Comparison of ENCODE assay signal across 10 cellular contexts in the genomic region with DNA sequence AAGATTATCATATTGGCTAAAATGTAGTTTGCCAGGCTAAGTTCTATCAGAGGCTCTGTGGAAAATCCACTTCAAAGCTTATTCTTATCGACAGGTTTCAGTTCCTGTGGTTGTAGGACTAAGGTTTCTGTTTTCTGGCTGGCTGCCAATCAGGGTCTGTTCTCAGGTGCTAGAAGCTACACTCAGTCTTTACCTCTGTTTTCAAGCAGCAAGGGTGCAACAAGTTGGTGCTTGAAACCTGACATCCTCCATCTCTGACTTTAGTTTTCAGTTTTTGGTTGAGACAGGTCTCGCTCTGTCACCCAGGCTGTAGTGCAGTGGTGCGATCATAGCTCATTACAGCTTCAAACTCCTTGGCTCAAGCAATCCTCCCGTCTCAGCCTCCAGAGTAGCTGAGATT. TPM values are rescaled to one million over a fixed set of nuclear protein-coding genes. Genes with fewer than 3 reads are reported as not detected.
DNase-seq lines count a peak whose midpoint lies in the region; ATAC-seq and TF ChIP-seq lines count a peak whose summit lies in the region.
"Had no signal": no experiment of that assay in that cellular context is flagged by ENCODE, and none has a peak within 500 bp of the region (broad histone marks: within the 10 kb centered on the region; RNA-seq: fewer than 3 reads in every experiment).

No MANE protein-coding gene starts in this region.

- peaks cover 3% of the 10 kb centered on the region for H3K79me2 ChIP-seq in hepatocyte

- H4K20me1 ChIP-seq in hepatocyte (ENCODE audit: insufficient read depth, poor library complexity, severe bottlenecking), result no peaks in the 10 kb centered on the region

- peaks cover 0 to 3% (median 0%) of the 10 kb centered on the region in 7 donors for H3K9me3 Mint-ChIP-seq in CD4-positive, CD25-positive, alpha-beta regulatory T cell

- H3K27ac ChIP-seq in CD4-positive, CD25-positive, alpha-beta regulatory T cell (ENCODE audit: insufficient read depth, low read length, poor library complexity, severe bottlenecking), result peak overlapping the region; percentile 37
- H3K27ac ChIP-seq in hepatocyte, result no peak overlapping the region

- H3K36me3 Mint-ChIP-seq in CD4-positive, CD25-positive, alpha-beta regulatory T cell, result peaks cover 62% of the 10 kb centered on the region

- TF ChIP-seq CTCF in hepatocyte (IDR thresholded peaks at IDR 0.05; ENCODE audit: poor library complexity), result no peak

- H3K36me3 ChIP-seq in CD4-positive, CD25-positive, alpha-beta regulatory T cell (ENCODE audit: control insufficient read depth, insufficient read depth, low read length), result peaks cover 41% of the 10 kb centered on the region
- no peaks in the 10 kb centered on the region for H3K36me3 ChIP-seq in hepatocyte (replicated peaks; ENCODE audit: insufficient read depth, low read depth)

- no peak overlapping the region for H2AFZ ChIP-seq in hepatocyte

- peak overlapping the region in 3 of 4 donors; percentile 36 to 71 (median 63) for H3K4me3 Mint-ChIP-seq in CD4-positive, CD25-positive, alpha-beta regulatory T cell

- H3K9me2 ChIP-seq in hepatocyte (replicated peaks; ENCODE audit: insufficient read depth), result no peaks in the 10 kb centered on the region

- 91% methylated on average over 4 of the region's 4 CpGs for WGBS in hepatocyte (ENCODE audit: low lambda C conversion rate, missing lambda C conversion rate)

- H3K27me3 ChIP-seq in CD4-positive, CD25-positive, alpha-beta regulatory T cell (ENCODE audit: control insufficient read depth, insufficient read depth, low read length), result no peaks in the 10 kb centered on the region
- H3K27me3 ChIP-seq in hepatocyte, result no peaks in the 10 kb centered on the region

- no peaks in the 10 kb centered on the region for H3K9me3 ChIP-seq in CD4-positive, CD25-positive, alpha-beta regulatory T cell (ENCODE audit: control insufficient read depth in 2 of 2, low read length in 2 of 2)
- no peaks in the 10 kb centered on the region for H3K9me3 ChIP-seq in hepatocyte (ENCODE audit: low read depth)

- H3K27me3 Mint-ChIP-seq in CD4-positive, CD25-positive, alpha-beta regulatory T cell, result no peaks in the 10 kb centered on the region

- no peak overlapping the region for H3K4me2 ChIP-seq in hepatocyte

- H3K4me1 Mint-ChIP-seq in CD4-positive, CD25-positive, alpha-beta regulatory T cell, result peaks cover 18 to 43% (median 25%) of the 10 kb centered on the region in 4 donors

- peak; percentile 50 to 95 (median 79) for DNase-seq in CD4-positive, CD25-positive, alpha-beta regulatory T cell
- peak; percentile 4 for DNase-seq in activated T-helper 1 cell treated with Interleukin-2 at 50 U/mL for 16 hours (ENCODE audit: low read depth)
- DNase-seq in superior temporal gyrus (ENCODE audit: extremely low spot score), result no peak
- DNase-seq in DMS79 treated with DMSO at 0.1 percent for 48 hours (lab: John Stamatoyannopoulos, UW), result no peak
- no peak for DNase-seq in NCI-H1417 treated with DMSO at 0.1 percent for 48 hours (lab: John Stamatoyannopoulos, UW)
- no peak for DNase-seq in hepatocyte (ENCODE audit: low spot score)

- ATAC-seq in CD4-positive, CD25-positive, alpha-beta regulatory T cell (ENCODE audit: low read depth in 2 of 2), result peak; percentile 79 to 85
- ATAC-seq in GM19468 (IDR thresholded peaks at IDR 0.05; ENCODE audit: extremely low read depth, unreplicated experiment) (peak; percentile 79), HG03565 (IDR thresholded peaks at IDR 0.05; ENCODE audit: unreplicated experiment) (peak; percentile 76)

- peak overlapping the region in 2 of 3 donors; percentile 80 to 82 for H3K27ac Mint-ChIP-seq in CD4-positive, CD25-positive, alpha-beta regulatory T cell

- H3K4me3 ChIP-seq in CD4-positive, CD25-positive, alpha-beta regulatory T cell (ENCODE audit: low read depth, low read length), result peak overlapping the region; percentile 27
- no peak overlapping the region for H3K4me3 ChIP-seq in hepatocyte

- peaks cover 15% of the 10 kb centered on the region for H3K4me1 ChIP-seq in CD4-positive, CD25-positive, alpha-beta regulatory T cell (ENCODE audit: control insufficient read depth, insufficient read depth, low read length, poor library complexity, severe bottlenecking)
- no peaks in the 10 kb centered on the region for H3K4me1 ChIP-seq in hepatocyte (ENCODE audit: insufficient read depth)

RNA-seq across cellular contexts. Expression of gene TMCO2, which starts 15.3 kb away (rescaled TPM):
- total RNA-seq in CD4-positive, CD25-positive, alpha-beta regulatory T cell, result not detected
- not detected for polyA plus RNA-seq in CD4-positive, CD25-positive, alpha-beta regulatory T cell
- not detected in 2 replicates for total RNA-seq in hepatocyte
- polyA plus RNA-seq in hepatocyte, result 0.69 TPM in 1 of 2 replicates, not detected in the other
- total RNA-seq: Daoy, kidney epithelial cell had no signal

RNA-seq across cellular contexts. Expression of gene ZMPSTE24, which starts 25.6 kb away (rescaled TPM):
- total RNA-seq in CD4-positive, CD25-positive, alpha-beta regulatory T cell, result 12.2 TPM
- 10 to 100 TPM; 23.3 to 35.1 (median 32.0) TPM for polyA plus RNA-seq in CD4-positive, CD25-positive, alpha-beta regulatory T cell
- 56.1 and 58.9 TPM in 2 replicates for total RNA-seq in hepatocyte
- polyA plus RNA-seq in hepatocyte, result 32.6 and 35.6 TPM in 2 replicates

Comparison
In these comparisons a context has a peak if more than half of its experiments do, and no peak if none do; other contexts are left out.
1. DNase-seq: peak in CD4-positive, CD25-positive, alpha-beta regulatory T cell (3 of 3) and activated T-helper 1 cell treated with Interleukin-2 at 50 U/mL for 16 hours (single experiment); none in superior temporal gyrus (single experiment), DMS79 treated with DMSO at 0.1 percent for 48 hours (single experiment), NCI-H1417 treated with DMSO at 0.1 percent for 48 hours (single experiment) and hepatocyte (single experiment).
2. Peak in every context shown above with its lines, with median percentiles within 50 percentile points of each other: ATAC-seq.